ENCODE assay signal across 28 cellular contexts in genomic region chr2:70748002-70748779, GRCh38. TPM values are rescaled to one million over a fixed set of nuclear protein-coding genes. Genes with fewer than 3 reads are reported as not detected.
DNase-seq lines count a peak whose midpoint lies in the region; ATAC-seq, FAIRE-seq and TF ChIP-seq lines count a peak whose summit lies in the region.
"Had no signal": no experiment of that assay in that cellular context is flagged by ENCODE, and none has a peak within 500 bp of the region (broad histone marks: within the 10 kb centered on the region; RNA-seq: fewer than 3 reads in every experiment).

No MANE protein-coding gene starts in this region.

- CTCF ChIA-PET in HepG2 (lab: Yijun Ruan, JAX; ENCODE audit: low intra/inter-chr PET ratio, low total read pairs): no interaction called here
- CTCF ChIA-PET in RWPE1 (lab: Yijun Ruan, JAX): interaction anchor here (0.6 to 0.7 kb wide), 4 partner anchors 21 to 1183 kb away, joined by 3 to 5 read pairs (median 4); no protein-coding TSS in a partner anchor

- TF ChIP-seq POLR2A in HepG2 (IDR thresholded peaks at IDR 0.05; ENCODE audit: insufficient read depth in 1 of 2, low read depth in 2 of 2, low read length in 2 of 2) (no peak), right lobe of liver (IDR thresholded peaks at IDR 0.05) (no peak)

- TF ChIP-seq EP300 in HepG2 (IDR thresholded peaks at IDR 0.05; ENCODE audit: low read depth in 2 of 2, low read length in 2 of 2) (no peak), HepG2 (CRISPR knock-in tag; IDR thresholded peaks at IDR 0.05; ENCODE audit: borderline replicate concordance) (no peak)

- TF ChIP-seq CTCF in HepG2 (CRISPR knock-in tag; IDR thresholded peaks at IDR 0.05): no peak
- no peak for TF ChIP-seq CTCF in right lobe of liver (IDR thresholded peaks at IDR 0.05)
- peak; percentile 16 for TF ChIP-seq CTCF in MM.1S (IDR thresholded peaks at IDR 0.05; ENCODE audit: low read length)
- peak; percentile 7 for TF ChIP-seq CTCF in epithelial cell of proximal tubule (conservative IDR thresholded peaks at IDR 0.05; ENCODE audit: low read depth, low read length)
- no peak for TF ChIP-seq CTCF in RWPE1 (conservative IDR thresholded peaks at IDR 0.05; ENCODE audit: low read depth)

- H3K4me2 ChIP-seq in HepG2 (ENCODE audit: low read depth, low read length) (no peak overlapping the region), MM.1S (ENCODE audit: low read depth, low read length) (no peak overlapping the region)

- H3K4me3 Mint-ChIP-seq in activated T-cell treated with anti-CD3 and anti-CD28 coated beads, Interleukin-2, amount 50 U/mL, for 4 hours: no peak overlapping the region
- H3K4me3 Mint-ChIP-seq: CD4-positive, alpha-beta T cell; nephron had no signal

- WGBS in HepG2 (ENCODE audit: low lambda C conversion rate): 0% methylated on average over 1 of the region's 1 CpG
- 9% methylated on average over 1 of the region's 1 CpG for WGBS in right lobe of liver (ENCODE audit: insufficient coverage, low coverage, low lambda C conversion rate, missing lambda C conversion rate)

- FAIRE-seq in HepG2 (lab: Jason Lieb, UNC): peak; percentile 60

- peaks cover 3% of the 10 kb centered on the region for H3K4me1 Mint-ChIP-seq in activated T-cell treated with anti-CD3 and anti-CD28 coated beads, Interleukin-2, amount 50 U/mL, for 4 hours (ENCODE audit: low read depth)

- no peak overlapping the region for H3K4me3 ChIP-seq in HepG2 (replicated peaks in 1 of 3; ENCODE audit: insufficient read depth in 1 of 3, low read depth in 2 of 3, low read length in 3 of 3)
- H3K4me3 ChIP-seq in right lobe of liver: no peak overlapping the region
- H3K4me3 ChIP-seq in MM.1S (ENCODE audit: low read length): no peak overlapping the region
- H3K4me3 ChIP-seq in epithelial cell of proximal tubule (ENCODE audit: low read depth, low read length): no peak overlapping the region
- H3K4me3 ChIP-seq: breast epithelium, lung, MG63, Peyer's patch, transverse colon had no signal

- H3K27ac ChIP-seq in HepG2 (ENCODE audit: extremely low read length, insufficient read depth, low read length) (no peak overlapping the region), right lobe of liver (no peak overlapping the region), MM.1S (ENCODE audit: low read length) (no peak overlapping the region), RWPE1 (no peak overlapping the region)
- H3K27ac ChIP-seq: breast epithelium, epithelial cell of prostate, Peyer's patch, transverse colon had no signal

- no peaks in the 10 kb centered on the region for H3F3A ChIP-seq in MM.1S (ENCODE audit: insufficient read depth, low read length)

- H3K4me1 ChIP-seq in HepG2 (ENCODE audit: insufficient read depth, low read length) (no peaks in the 10 kb centered on the region), right lobe of liver (no peaks in the 10 kb centered on the region), MM.1S (ENCODE audit: low read length) (no peaks in the 10 kb centered on the region)
- H3K4me1 ChIP-seq: breast epithelium, Peyer's patch, transverse colon had no signal

- H3K36me3 ChIP-seq in HepG2 (replicated peaks in 1 of 2; ENCODE audit: control insufficient read depth in 1 of 2, insufficient read depth in 2 of 2, low read length in 2 of 2) (no peaks in the 10 kb centered on the region), right lobe of liver (no peaks in the 10 kb centered on the region), MM.1S (replicated peaks; ENCODE audit: insufficient read depth, low read length) (no peaks in the 10 kb centered on the region)
- H3K36me3 ChIP-seq: breast epithelium, MG63, Peyer's patch, transverse colon had no signal

- H3K9me2 ChIP-seq in MM.1S (replicated peaks; ENCODE audit: insufficient read depth, low read length): no peaks in the 10 kb centered on the region

- DNase-seq in HepG2 (ENCODE audit: low spot score) (peak; percentile 16), right lobe of liver (no peak), MM.1S (no peak), epithelial cell of proximal tubule (ENCODE audit: low read depth) (no peak), RWPE1 (ENCODE audit: low spot score) (no peak)
- DNase-seq in activated T-cell treated with anti-CD3 and anti-CD28 coated beads, Interleukin-2, amount 50 U/mL, for 4 hours: no peak
- DNase-seq: activated CD4-positive, alpha-beta T cell treated with anti-CD3 and anti-CD28 coated beads, Interleukin-2, amount 50 U/mL, for 4 hours; activated CD4-positive, CD25-positive, alpha-beta regulatory T cell; activated naive CD4-positive, alpha-beta T cell treated with anti-CD3 and anti-CD28 coated beads, Interleukin-2, amount 50 U/mL, for 16 hours; amniotic stem cell; CD4-positive, alpha-beta T cell; GF-D8; H7; KBM-7; MG63; NCI-H510A; Peyer's patch; stimulated activated CD4-positive, alpha-beta T cell treated with anti-CD3 and anti-CD28 coated beads, Interleukin-2, amount 100 ng/mL, for 24 hours; transverse colon had no signal

- H2AFZ ChIP-seq in HepG2 (ENCODE audit: low read length) (no peak overlapping the region), MM.1S (ENCODE audit: low read length) (no peak overlapping the region)

- no peaks in the 10 kb centered on the region for H3K9me3 ChIP-seq in HepG2 (ENCODE audit: low read length)
- no peaks in the 10 kb centered on the region for H3K9me3 ChIP-seq in right lobe of liver
- no peaks in the 10 kb centered on the region for H3K9me3 ChIP-seq in MM.1S (replicated peaks; ENCODE audit: insufficient read depth, low read length)
- H3K9me3 ChIP-seq: breast epithelium, MG63, Peyer's patch, transverse colon had no signal

- intact Hi-C loops in HepG2 (cut with micrococcal nuclease; ENCODE audit: unreplicated experiment) (no loop called here), right lobe of liver (cut with DNase I) (no loop called here)

- POLR2A ChIA-PET in HepG2 (lab: Yijun Ruan, JAX): no interaction called here
- POLR2A ChIA-PET in RWPE1 (lab: Yijun Ruan, JAX; ENCODE audit: low non-redundant PET): no interaction called here

- H3K27me3 Mint-ChIP-seq in activated T-cell treated with anti-CD3 and anti-CD28 coated beads, Interleukin-2, amount 50 U/mL, for 4 hours (ENCODE audit: low read depth): peaks cover 16% of the 10 kb centered on the region
- H3K27me3 Mint-ChIP-seq: CD4-positive, alpha-beta T cell had no signal

- in situ Hi-C loops in HepG2 (cut with HindIII; ENCODE audit: extremely low pct_ligation_motif_present, low pct_unique_long_range_greater_than_20kb): no loop called here

- TF ChIP-seq RAD21 in HepG2 (CRISPR knock-in tag; IDR thresholded peaks at IDR 0.05): no peak

- peak; percentile 81 for ATAC-seq in HepG2
- no peak for ATAC-seq in right lobe of liver
- no peak for ATAC-seq in activated T-cell treated with anti-CD3 and anti-CD28 coated beads, Interleukin-2, amount 50 U/mL, for 4 hours
- ATAC-seq in GM19351 (IDR thresholded peaks at IDR 0.05; ENCODE audit: unreplicated experiment): no peak

- H4K20me1 ChIP-seq in HepG2 (ENCODE audit: insufficient read depth, low read length) (no peaks in the 10 kb centered on the region), MM.1S (ENCODE audit: insufficient read depth, low read length) (no peaks in the 10 kb centered on the region)

- H3K9me3 Mint-ChIP-seq in activated T-cell treated with anti-CD3 and anti-CD28 coated beads, Interleukin-2, amount 50 U/mL, for 4 hours: peaks cover 4% of the 10 kb centered on the region
- H3K9me3 Mint-ChIP-seq: CD4-positive, alpha-beta T cell; nephron had no signal

- H3K36me3 Mint-ChIP-seq in activated T-cell treated with anti-CD3 and anti-CD28 coated beads, Interleukin-2, amount 50 U/mL, for 4 hours (ENCODE audit: insufficient read depth): no peaks in the 10 kb centered on the region

- H3K79me2 ChIP-seq in HepG2 (ENCODE audit: insufficient read depth, low read length): no peaks in the 10 kb centered on the region
- H3K79me2 ChIP-seq in MM.1S (ENCODE audit: low read length): no peaks in the 10 kb centered on the region

- H3K9ac ChIP-seq in HepG2 (ENCODE audit: insufficient read depth, low read depth, low read length): no peak overlapping the region
- no peak overlapping the region for H3K9ac ChIP-seq in MM.1S (ENCODE audit: low read length)

- no TSS peak for BruUV-seq in HepG2 (replicated peaks; lab: Mats Ljungman, UMichigan)

- H3K27me3 ChIP-seq in HepG2 (ENCODE audit: control insufficient read depth in 1 of 2, insufficient read depth in 2 of 2, low read length in 2 of 2) (peaks cover 0 to 5% of the 10 kb centered on the region in 2 experiments; a peak in 1 of 5 replicates), right lobe of liver (no peaks in the 10 kb centered on the region), MM.1S (replicated peaks; ENCODE audit: insufficient read depth, low read length) (no peaks in the 10 kb centered on the region)
- H3K27me3 ChIP-seq: breast epithelium, MG63, Peyer's patch had no signal

RNA-seq across cellular contexts. Expression of gene ADD2, which starts 19.8 kb away (rescaled TPM):
- total RNA-seq in HepG2 (2016; rRNA removed; fragmentation: Illumina TruSeq; extraction: Trizol) (0.13 TPM in 1 of 2 replicates, not detected in the other), right lobe of liver (under 1 TPM in 5 of 6 experiments, not detected in 1; under 0.01 to 1.00 (median 0.14) TPM), epithelial cell of proximal tubule (21.3 and 23.0 TPM in 2 replicates)
- total RNA-seq in HepG2 (2016; cell fraction: cytosol; rRNA removed; fragmentation: Illumina TruSeq; extraction: Trizol; ENCODE audit: low read depth): not detected in 2 replicates
- 0.12 and 0.15 TPM in 2 replicates for total RNA-seq in HepG2 (2016; cell fraction: insoluble cytoplasmic fraction; rRNA removed; fragmentation: Illumina TruSeq; extraction: Trizol)
- 0.09 and 0.21 TPM in 2 replicates for total RNA-seq in HepG2 (2016; cell fraction: membrane; rRNA removed; fragmentation: Illumina TruSeq; extraction: Trizol)
- 0.34 TPM in 1 of 2 replicates, not detected in the other for total RNA-seq in HepG2 (2016; cell fraction: nucleus; rRNA removed; fragmentation: Illumina TruSeq; extraction: Trizol)
- 0.05 and 0.07 TPM in 2 replicates for polyA plus RNA-seq in HepG2 (2011; rRNA removed)
- 0.05 and 0.13 TPM in 2 replicates for polyA plus RNA-seq in HepG2 (2011; cell fraction: cytosol; rRNA removed)
- polyA plus RNA-seq in HepG2 (2011; cell fraction: nucleus; rRNA removed): 0.05 and 0.19 TPM in 2 replicates
- 0.05 and 0.07 TPM in 2 replicates for polyA plus RNA-seq in HepG2 (2012)
- polyA plus RNA-seq in HepG2 (2016; cell fraction: cytosol; fragmentation: Illumina TruSeq; extraction: Trizol; ENCODE audit: low read depth): 0.03 TPM in 1 of 2 replicates, not detected in the other
- 0.19 and 0.32 TPM in 2 replicates for polyA plus RNA-seq in HepG2 (2016; cell fraction: insoluble cytoplasmic fraction; fragmentation: Illumina TruSeq; extraction: Trizol; ENCODE audit: low read depth)
- polyA plus RNA-seq in HepG2 (2016; cell fraction: membrane; fragmentation: Illumina TruSeq; extraction: Trizol; ENCODE audit: low read depth): 0.19 and 0.45 TPM in 2 replicates
- polyA plus RNA-seq in HepG2 (2016; cell fraction: nucleus; fragmentation: Illumina TruSeq; extraction: Trizol; ENCODE audit: insufficient read depth, low read depth): 0.23 TPM in 1 of 2 replicates, not detected in the other
- polyA minus RNA-seq in HepG2 (2011; rRNA and poly(A)+ RNA removed; ENCODE audit: low replicate concordance): 1.0 TPM in 1 of 2 replicates, not detected in the other
- not detected in 2 replicates for polyA minus RNA-seq in HepG2 (2011; cell fraction: cytosol; rRNA and poly(A)+ RNA removed)
- polyA minus RNA-seq in HepG2 (2011; cell fraction: nucleus; rRNA and poly(A)+ RNA removed): not detected in 2 replicates
- 10 to 100 TPM in 1 of 3 donors, 1 to 10 TPM in 2; 4.8 to 13.7 (median 8.0) TPM for total RNA-seq in activated T-cell treated with anti-CD3 and anti-CD28 coated beads, Interleukin-2, amount 50 U/mL, for 4 hours
- total RNA-seq: osteocyte had no signal

RNA-seq across cellular contexts. Expression of gene FIGLA, which starts 42.3 kb away (rescaled TPM):
- total RNA-seq in HepG2 (2016; rRNA removed; fragmentation: Illumina TruSeq; extraction: Trizol): not detected in 2 replicates
- total RNA-seq in HepG2 (2016; cell fraction: cytosol; rRNA removed; fragmentation: Illumina TruSeq; extraction: Trizol; ENCODE audit: low read depth): not detected in 2 replicates
- total RNA-seq in HepG2 (2016; cell fraction: insoluble cytoplasmic fraction; rRNA removed; fragmentation: Illumina TruSeq; extraction: Trizol): not detected in 2 replicates
- not detected in 2 replicates for total RNA-seq in HepG2 (2016; cell fraction: membrane; rRNA removed; fragmentation: Illumina TruSeq; extraction: Trizol)
- total RNA-seq in HepG2 (2016; cell fraction: nucleus; rRNA removed; fragmentation: Illumina TruSeq; extraction: Trizol): not detected in 2 replicates
- polyA plus RNA-seq in HepG2 (2011; rRNA removed): not detected in 2 replicates
- polyA plus RNA-seq in HepG2 (2011; cell fraction: cytosol; rRNA removed): not detected in 2 replicates
- polyA plus RNA-seq in HepG2 (2011; cell fraction: nucleus; rRNA removed): not detected in 2 replicates
- not detected in 2 replicates for polyA plus RNA-seq in HepG2 (2012)
- polyA plus RNA-seq in HepG2 (2016; cell fraction: cytosol; fragmentation: Illumina TruSeq; extraction: Trizol; ENCODE audit: low read depth): not detected in 2 replicates
- polyA plus RNA-seq in HepG2 (2016; cell fraction: insoluble cytoplasmic fraction; fragmentation: Illumina TruSeq; extraction: Trizol; ENCODE audit: low read depth): not detected in 2 replicates
- not detected in 2 replicates for polyA plus RNA-seq in HepG2 (2016; cell fraction: membrane; fragmentation: Illumina TruSeq; extraction: Trizol; ENCODE audit: low read depth)
- not detected in 2 replicates for polyA plus RNA-seq in HepG2 (2016; cell fraction: nucleus; fragmentation: Illumina TruSeq; extraction: Trizol; ENCODE audit: insufficient read depth, low read depth)
- not detected in 2 replicates for polyA minus RNA-seq in HepG2 (2011; rRNA and poly(A)+ RNA removed; ENCODE audit: low replicate concordance)
- polyA minus RNA-seq in HepG2 (2011; cell fraction: cytosol; rRNA and poly(A)+ RNA removed): not detected in 2 replicates
- not detected in 2 replicates for polyA minus RNA-seq in HepG2 (2011; cell fraction: nucleus; rRNA and poly(A)+ RNA removed)
- not detected for total RNA-seq in right lobe of liver
- not detected in 2 replicates for total RNA-seq in epithelial cell of proximal tubule
- total RNA-seq in activated T-cell treated with anti-CD3 and anti-CD28 coated beads, Interleukin-2, amount 50 U/mL, for 4 hours: not detected
- total RNA-seq: breast epithelium; CD4-positive, alpha-beta T cell; H7; kidney epithelial cell; mucosa of gallbladder; osteocyte; Peyer's patch; renal cortical epithelial cell; transverse colon had no signal

Comparison
In these comparisons a context has a peak if more than half of its experiments do, and no peak if none do; other contexts are left out.
1. CTCF ChIP-seq: peak in MM.1S (single experiment) and epithelial cell of proximal tubule (single experiment); none in HepG2 (single experiment), right lobe of liver (0 of 4) and RWPE1 (single experiment).